14 cellular contexts compared by ENCODE assay signal in genomic region chr1:227372662-227373061, GRCh38.
A peak's percentile ranks its signal among the peaks of the same experiment; 100 is the strongest.
DNase-seq lines count a peak whose midpoint lies in the region; TF ChIP-seq lines count a peak whose summit lies in the region.
"Had no signal": no experiment of that assay in that cellular context is flagged by ENCODE, and none has a peak within 500 bp of the region (broad histone marks: within the 10 kb centered on the region; RNA-seq: fewer than 3 reads in every experiment).

No MANE protein-coding gene starts in this region.

- H3K4me3 ChIP-seq in cardiac fibroblast (replicated peaks in 1 of 2; ENCODE audit: low read depth in 2 of 2, low read length in 2 of 2) (no peak overlapping the region), retinal pigment epithelial cell (ENCODE audit: low read length) (no peak overlapping the region)
- H3K4me3 ChIP-seq: heart right ventricle, lower lobe of right lung had no signal

- no peak for TF ChIP-seq CTCF in cardiac fibroblast (IDR thresholded peaks at IDR 0.05; ENCODE audit: low read depth, low read length)
- TF ChIP-seq CTCF in retinal pigment epithelial cell (conservative IDR thresholded peaks at IDR 0.05; ENCODE audit: low read depth, low read length) = no peak

- DNase-seq in NCI-H2107 treated with DMSO at 0.1 percent for 48 hours (lab: John Stamatoyannopoulos, UW; ENCODE audit: unreplicated experiment) (peak; percentile 55), NCI-H2107 (lab: John Stamatoyannopoulos, UW) (no peak), NCI-H345 (lab: John Stamatoyannopoulos, UW) (peak; percentile 77), cardiac fibroblast (ENCODE audit: low read depth in 2 of 2) (peak; percentile 66 to 80), retinal pigment epithelial cell (ENCODE audit: low read depth) (peak; percentile 46), HUDEP-2 (lab: John Stamatoyannopoulos, UW; ENCODE audit: unreplicated experiment in 76 of 76) (no peak)
- DNase-seq in stimulated activated CD4-positive, alpha-beta T cell treated with anti-CD3 and anti-CD28 coated beads, Interleukin-1b, Interleukin-23, amount 100 ng/mL, for 48 hours = no peak
- no peak for DNase-seq in activated effector memory CD4-positive, alpha-beta T cell treated with Interleukin-2 at 50 U/mL for 16 hours
- DNase-seq: activated naive CD8-positive, alpha-beta T cell treated with anti-CD3 and anti-CD28 coated beads, Interleukin-2, amount 10 ng/mL, durations not matched to agents 7 days and 5 days; heart right ventricle; lower lobe of right lung; NCI-H446 treated with DMSO at 0.1 percent for 48 hours; occipital lobe; stimulated activated CD8-positive, alpha-beta memory T cell treated with anti-CD3 and anti-CD28 coated beads, Interleukin-4, amount 100 ng/mL, for 48 hours had no signal

Comparison
In these comparisons a context has a peak if more than half of its experiments do, and no peak if none do; other contexts are left out.
1. DNase-seq: peak in NCI-H2107 treated with DMSO at 0.1 percent for 48 hours (single experiment), NCI-H345 (single experiment), cardiac fibroblast (2 of 2) and retinal pigment epithelial cell (single experiment); none in NCI-H2107 (single experiment), stimulated activated CD4-positive, alpha-beta T cell treated with anti-CD3 and anti-CD28 coated beads, Interleukin-1b, Interleukin-23, amount 100 ng/mL, for 48 hours (single experiment), activated effector memory CD4-positive, alpha-beta T cell treated with Interleukin-2 at 50 U/mL for 16 hours (single experiment) and HUDEP-2 (0 of 76).